8 cellular contexts compared by ENCODE assay signal in genomic region chr10:72248477-72249151, GRCh38. TPM values are rescaled to one million over a fixed set of nuclear protein-coding genes. Genes with fewer than 3 reads are reported as not detected.
A peak's percentile ranks its signal among the peaks of the same experiment; 100 is the strongest.
DNase-seq lines count a peak whose midpoint lies in the region; ATAC-seq, FAIRE-seq and TF ChIP-seq lines count a peak whose summit lies in the region.

No MANE protein-coding gene starts in this region.

- no peak for TF ChIP-seq CTCF in A673 (conservative IDR thresholded peaks at IDR 0.05; ENCODE audit: low read depth, low read length)
- no peak for TF ChIP-seq CTCF in SU-DHL-6 (IDR thresholded peaks at IDR 0.05; ENCODE audit: insufficient read depth, low read length, poor library complexity, severe bottlenecking)
- TF ChIP-seq CTCF in astrocyte (IDR thresholded peaks at IDR 0.05; ENCODE audit: insufficient read depth, low read depth, low read length) = no peak

- no peak for DNase-seq in A673 (ENCODE audit: low spot score)
- no peak for DNase-seq in astrocyte (ENCODE audit: low read depth)
- DNase-seq in NCI-H1694 (lab: John Stamatoyannopoulos, UW) = no peak

- H3K27ac ChIP-seq in A673 (ENCODE audit: low read depth, low read length, poor library complexity, severe bottlenecking) (peak overlapping the region; percentile 4), SU-DHL-6 (ENCODE audit: low read depth, low read length) (peak overlapping the region; percentile 93), astrocyte (ENCODE audit: low read depth, low read length) (no peak overlapping the region), iPS-20b (ENCODE audit: low read length) (no peak overlapping the region), skin epidermis (peak overlapping the region; percentile 24 to 91 (median 78))

- H4K20me1 ChIP-seq in SU-DHL-6 (ENCODE audit: low read depth, low read length) = no peaks in the 10 kb centered on the region
- H4K20me1 ChIP-seq in astrocyte (ENCODE audit: insufficient read depth, low read length) = no peaks in the 10 kb centered on the region

- no peaks in the 10 kb centered on the region for H3K9me3 Mint-ChIP-seq in astrocyte (ENCODE audit: unreplicated experiment)

- H3K4me1 Mint-ChIP-seq in astrocyte (ENCODE audit: low read depth, unreplicated experiment) = peaks cover 30% of the 10 kb centered on the region

- peak; percentile 82 for ATAC-seq in GM19043 (IDR thresholded peaks at IDR 0.05; ENCODE audit: low read depth, unreplicated experiment)
- peak; percentile 88 for ATAC-seq in HG03196 (IDR thresholded peaks at IDR 0.05; ENCODE audit: unreplicated experiment)

- POLR2A ChIA-PET in A673 (lab: Charles Lee; ENCODE audit: low non-redundant PET) = interaction anchor here (0.5 kb wide), 1 partner anchor 73 kb away, joined by 5 read pairs; no protein-coding TSS in a partner anchor

- H3K36me3 Mint-ChIP-seq in astrocyte (ENCODE audit: low read depth, unreplicated experiment) = no peaks in the 10 kb centered on the region

- H3K4me1 ChIP-seq in A673 (ENCODE audit: insufficient read depth, low read length, poor library complexity, severe bottlenecking) (peaks cover 21% of the 10 kb centered on the region), astrocyte (ENCODE audit: insufficient read depth, low read length) (peaks cover 14% of the 10 kb centered on the region), iPS-20b (ENCODE audit: insufficient read depth, low read length) (peaks cover 10% of the 10 kb centered on the region; the same call in 1 of the 2 replicates)

- H3K9me2 ChIP-seq in SU-DHL-6 (replicated peaks; ENCODE audit: insufficient read depth, low read length) = no peaks in the 10 kb centered on the region

- intact Hi-C loops in A673 (cut with micrococcal nuclease; ENCODE audit: unreplicated experiment) = no loop called here

- H3K4me2 ChIP-seq in SU-DHL-6 (ENCODE audit: low read depth, low read length, poor library complexity, severe bottlenecking) (peak overlapping the region; percentile 68), astrocyte (ENCODE audit: low read length) (no peak overlapping the region)

- BruUV-seq in A673 (replicated peaks; lab: Mats Ljungman, UMichigan) = no TSS peak

- no peak overlapping the region for H3K27ac Mint-ChIP-seq in astrocyte (ENCODE audit: unreplicated experiment)

- H3F3A ChIP-seq in SU-DHL-6 (ENCODE audit: insufficient read depth) = peaks cover 17% of the 10 kb centered on the region

- no peak for FAIRE-seq in astrocyte (lab: Jason Lieb, UNC)

- CTCF ChIA-PET in A673 (lab: Charles Lee) = interaction anchor here (0.6 kb wide), 1 partner anchor 58 kb away, joined by 5 read pairs; no protein-coding TSS in a partner anchor

- H3K79me2 ChIP-seq in SU-DHL-6 (ENCODE audit: insufficient read depth, low read length) (no peaks in the 10 kb centered on the region), astrocyte (ENCODE audit: insufficient read depth, low read length) (no peaks in the 10 kb centered on the region)

- H3K9ac ChIP-seq in SU-DHL-6 (ENCODE audit: low read length) (peak overlapping the region; percentile 51), astrocyte (ENCODE audit: low read length) (no peak overlapping the region), iPS-20b (ENCODE audit: low read depth, low read length) (peak overlapping the region; percentile 70; the same call in 1 of the 2 replicates)

- H3K4me3 Mint-ChIP-seq in astrocyte (ENCODE audit: unreplicated experiment) = no peak overlapping the region

- peaks cover 3% of the 10 kb centered on the region for H3K27me3 Mint-ChIP-seq in astrocyte (ENCODE audit: low read depth, unreplicated experiment)

- H2AFZ ChIP-seq in SU-DHL-6 (ENCODE audit: low read depth, low read length, severe bottlenecking) (peak overlapping the region; percentile 43), astrocyte (ENCODE audit: low read depth, low read length) (peak overlapping the region; percentile 55)

- H3K4me3 ChIP-seq in A673 (ENCODE audit: low read depth, low read length, poor library complexity, severe bottlenecking) (no peak overlapping the region), SU-DHL-6 (ENCODE audit: insufficient read depth, low read length, poor library complexity, severe bottlenecking) (peak overlapping the region; percentile 42), astrocyte (ENCODE audit: insufficient read depth, low read depth, low read length) (no peak overlapping the region), iPS-20b (ENCODE audit: low read length) (peak overlapping the region; percentile 49), skin epidermis (peak overlapping the region in 3 of 7 experiments; percentile 5 to 19 (median 6))

- H3K36me3 ChIP-seq in A673 (ENCODE audit: insufficient read depth, low read length, poor library complexity, severe bottlenecking) (no peaks in the 10 kb centered on the region), SU-DHL-6 (ENCODE audit: low read length) (no peaks in the 10 kb centered on the region), astrocyte (ENCODE audit: insufficient read depth, low read length) (no peaks in the 10 kb centered on the region), iPS-20b (ENCODE audit: insufficient read depth, low read depth, low read length) (no peaks in the 10 kb centered on the region)

- no peaks in the 10 kb centered on the region for H3K27me3 ChIP-seq in A673 (replicated peaks; ENCODE audit: insufficient read depth, low read depth, low read length, poor library complexity)
- no peaks in the 10 kb centered on the region for H3K27me3 ChIP-seq in SU-DHL-6 (ENCODE audit: low read length)
- no peaks in the 10 kb centered on the region for H3K27me3 ChIP-seq in astrocyte (ENCODE audit: insufficient read depth, low read length)
- H3K27me3 ChIP-seq in iPS-20b (ENCODE audit: insufficient read depth, low read length) = no peaks in the 10 kb centered on the region

- no peaks in the 10 kb centered on the region for H3K9me3 ChIP-seq in A673 (ENCODE audit: low read depth, low read length, poor library complexity, severe bottlenecking)
- no peaks in the 10 kb centered on the region for H3K9me3 ChIP-seq in SU-DHL-6 (ENCODE audit: insufficient read depth, low read length)
- no peaks in the 10 kb centered on the region for H3K9me3 ChIP-seq in astrocyte (ENCODE audit: insufficient read depth, low read depth, low read length)
- H3K9me3 ChIP-seq in iPS-20b (ENCODE audit: insufficient read depth, low read depth, low read length) = no peaks in the 10 kb centered on the region

RNA-seq across cellular contexts. Expression of gene DDIT4, which starts 25.1 kb away (rescaled TPM):
- 20.7 and 39.6 TPM in 2 replicates for total RNA-seq in A673 (2021)
- total RNA-seq in astrocyte = 244 and 313 TPM in 2 replicates

RNA-seq across cellular contexts. Expression of gene ASCC1, which starts 32.5 kb away (rescaled TPM):
- total RNA-seq in A673 (2021) (40.2 and 43.1 TPM in 2 replicates), astrocyte (32.5 and 33.9 TPM in 2 replicates)

RNA-seq across cellular contexts. Expression of gene ANAPC16, which starts 32.8 kb away (rescaled TPM):
- total RNA-seq in A673 (2021) (57.6 and 62.5 TPM in 2 replicates), astrocyte (44.2 and 47.3 TPM in 2 replicates)

Comparison
In these comparisons a context has a peak if more than half of its experiments do, and no peak if none do; other contexts are left out.
1. H3K27ac ChIP-seq: peak in A673 (single experiment), SU-DHL-6 (single experiment) and skin epidermis (21 of 21); none in astrocyte (single experiment) and iPS-20b (single experiment).
2. H3K4me3 ChIP-seq: peak in SU-DHL-6 (single experiment) and iPS-20b (single experiment); none in A673 (single experiment) and astrocyte (single experiment).